In genomic region chr9:75133396-75133795, GRCh38 we compare ENCODE assay signal across 1 cellular context.
TF ChIP-seq lines count a peak whose summit lies in the region.

No MANE protein-coding gene starts in this region.

TF ChIP-seq in GM23338, 12 proteins besides CTCF, POLR2A, EP300 and RAD21 (continued from another document):
- TF ChIP-seq ETS1 (IDR thresholded peaks at IDR 0.05) (no peak), EZH2phosphoT487 (IDR thresholded peaks at IDR 0.05; ENCODE audit: unreplicated experiment) (no peak), ZNF462 (CRISPR knock-in tag; IDR thresholded peaks at IDR 0.05) (no peak), EZH2 (IDR thresholded peaks at IDR 0.05; ENCODE audit: low read depth, unreplicated experiment) (no peak), ZNF114 (CRISPR knock-in tag; IDR thresholded peaks at IDR 0.05) (no peak), CREB1 (CRISPR knock-in tag; IDR thresholded peaks at IDR 0.05; ENCODE audit: low read depth) (no peak), REST (IDR thresholded peaks at IDR 0.05; ENCODE audit: unreplicated experiment) (no peak), STAT1 (IDR thresholded peaks at IDR 0.05; ENCODE audit: unreplicated experiment) (no peak), ZNF331 (CRISPR knock-in tag; IDR thresholded peaks at IDR 0.05; ENCODE audit: low read depth) (no peak), NANOG (IDR thresholded peaks at IDR 0.05; ENCODE audit: borderline replicate concordance) (no peak)
